In genomic region chr2:153834662-153835061, GRCh38 we compare ENCODE assay signal across 1 cellular context.
TF ChIP-seq lines count a peak whose summit lies in the region.

No MANE protein-coding gene starts in this region.

TF ChIP-seq in HepG2, 621 proteins besides CTCF, POLR2A, EP300 and RAD21 (continued from another document and continues in another):
- TF ChIP-seq, protein P1, sequence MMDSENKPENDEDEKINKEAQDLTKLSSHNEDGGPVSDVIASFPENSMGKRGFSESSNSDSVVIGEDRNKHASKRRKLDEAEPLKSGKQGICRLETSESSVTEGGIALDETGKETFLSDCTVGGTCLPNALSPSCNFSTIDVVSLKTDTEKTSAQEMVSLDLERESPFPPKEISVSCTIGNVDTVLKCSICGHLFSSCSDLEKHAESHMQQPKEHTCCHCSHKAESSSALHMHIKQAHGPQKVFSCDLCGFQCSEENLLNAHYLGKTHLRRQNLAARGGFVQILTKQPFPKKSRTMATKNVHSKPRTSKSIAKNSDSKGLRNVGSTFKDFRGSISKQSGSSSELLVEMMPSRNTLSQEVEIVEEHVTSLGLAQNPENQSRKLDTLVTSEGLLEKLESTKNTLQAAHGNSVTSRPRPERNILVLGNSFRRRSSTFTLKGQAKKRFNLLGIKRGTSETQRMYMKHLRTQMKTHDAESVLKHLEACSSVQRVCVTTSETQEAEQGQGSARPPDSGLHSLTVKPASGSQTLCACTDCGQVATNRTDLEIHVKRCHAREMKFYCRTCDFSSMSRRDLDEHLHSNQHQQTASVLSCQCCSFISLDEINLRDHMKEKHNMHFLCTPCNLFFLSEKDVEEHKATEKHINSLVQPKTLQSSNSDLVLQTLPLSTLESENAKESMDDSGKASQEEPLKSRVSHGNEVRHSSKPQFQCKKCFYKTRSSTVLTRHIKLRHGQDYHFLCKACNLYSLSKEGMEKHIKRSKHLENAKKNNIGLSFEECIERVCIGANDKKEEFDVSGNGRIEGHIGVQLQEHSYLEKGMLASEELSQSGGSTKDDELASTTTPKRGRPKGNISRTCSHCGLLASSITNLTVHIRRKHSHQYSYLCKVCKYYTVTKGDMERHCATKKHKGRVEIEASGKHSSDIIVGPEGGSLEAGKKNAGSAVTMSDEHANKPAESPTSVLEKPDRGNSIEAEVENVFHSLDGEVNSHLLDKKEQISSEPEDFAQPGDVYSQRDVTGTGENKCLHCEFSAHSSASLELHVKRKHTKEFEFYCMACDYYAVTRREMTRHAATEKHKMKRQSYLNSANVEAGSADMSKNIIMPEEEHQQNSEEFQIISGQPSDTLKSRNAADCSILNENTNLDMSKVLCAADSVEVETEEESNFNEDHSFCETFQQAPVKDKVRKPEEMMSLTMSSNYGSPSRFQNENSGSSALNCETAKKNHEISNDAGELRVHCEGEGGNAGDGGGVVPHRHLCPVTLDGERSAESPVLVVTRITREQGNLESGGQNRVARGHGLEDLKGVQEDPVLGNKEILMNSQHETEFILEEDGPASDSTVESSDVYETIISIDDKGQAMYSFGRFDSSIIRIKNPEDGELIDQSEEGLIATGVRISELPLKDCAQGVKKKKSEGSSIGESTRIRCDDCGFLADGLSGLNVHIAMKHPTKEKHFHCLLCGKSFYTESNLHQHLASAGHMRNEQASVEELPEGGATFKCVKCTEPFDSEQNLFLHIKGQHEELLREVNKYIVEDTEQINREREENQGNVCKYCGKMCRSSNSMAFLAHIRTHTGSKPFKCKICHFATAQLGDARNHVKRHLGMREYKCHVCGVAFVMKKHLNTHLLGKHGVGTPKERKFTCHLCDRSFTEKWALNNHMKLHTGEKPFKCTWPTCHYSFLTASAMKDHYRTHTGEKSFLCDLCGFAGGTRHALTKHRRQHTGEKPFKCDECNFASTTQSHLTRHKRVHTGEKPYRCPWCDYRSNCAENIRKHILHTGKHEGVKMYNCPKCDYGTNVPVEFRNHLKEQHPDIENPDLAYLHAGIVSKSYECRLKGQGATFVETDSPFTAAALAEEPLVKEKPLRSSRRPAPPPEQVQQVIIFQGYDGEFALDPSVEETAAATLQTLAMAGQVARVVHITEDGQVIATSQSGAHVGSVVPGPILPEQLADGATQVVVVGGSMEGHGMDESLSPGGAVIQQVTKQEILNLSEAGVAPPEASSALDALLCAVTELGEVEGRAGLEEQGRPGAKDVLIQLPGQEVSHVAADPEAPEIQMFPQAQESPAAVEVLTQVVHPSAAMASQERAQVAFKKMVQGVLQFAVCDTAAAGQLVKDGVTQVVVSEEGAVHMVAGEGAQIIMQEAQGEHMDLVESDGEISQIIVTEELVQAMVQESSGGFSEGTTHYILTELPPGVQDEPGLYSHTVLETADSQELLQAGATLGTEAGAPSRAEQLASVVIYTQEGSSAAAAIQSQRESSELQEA (CRISPR knock-in tag; IDR thresholded peaks at IDR 0.05; ENCODE audit: not compliant biosample characterization), result no peak
- TF ChIP-seq JUNB (CRISPR knock-in tag; IDR thresholded peaks at IDR 0.05; ENCODE audit: borderline replicate concordance) (no peak), HOXA5 (CRISPR knock-in tag; IDR thresholded peaks at IDR 0.05) (no peak), PCBP1 (IDR thresholded peaks at IDR 0.05; ENCODE audit: borderline replicate concordance, low read depth, low read length) (no peak), PBX2 (CRISPR knock-in tag; IDR thresholded peaks at IDR 0.05) (no peak), PRDM4 (CRISPR knock-in tag; IDR thresholded peaks at IDR 0.05; ENCODE audit: borderline replicate concordance) (no peak), MXD1 (CRISPR knock-in tag; IDR thresholded peaks at IDR 0.05) (no peak), ZNF44 (CRISPR knock-in tag; IDR thresholded peaks at IDR 0.05) (no peak), ZC3H4 (CRISPR knock-in tag; IDR thresholded peaks at IDR 0.05; ENCODE audit: borderline replicate concordance) (no peak), BRCA1 (CRISPR knock-in tag; IDR thresholded peaks at IDR 0.05) (no peak), HNF1A (IDR thresholded peaks at IDR 0.05; ENCODE audit: low read depth) (no peak), HNF1A (CRISPR knock-in tag; IDR thresholded peaks at IDR 0.05; ENCODE audit: borderline replicate concordance) (no peak; the same call in 1 of the 2 replicates), JDP2 (CRISPR knock-in tag; IDR thresholded peaks at IDR 0.05; ENCODE audit: borderline replicate concordance) (no peak), RBM39 (IDR thresholded peaks at IDR 0.05; ENCODE audit: low read depth, low read length, poor library complexity, severe bottlenecking) (no peak), SP1 (IDR thresholded peaks at IDR 0.05) (no peak), SP1 (CRISPR knock-in tag; IDR thresholded peaks at IDR 0.05) (no peak), ZNF816 (CRISPR knock-in tag; IDR thresholded peaks at IDR 0.05; ENCODE audit: borderline replicate concordance) (no peak), ATF3 (CRISPR knock-in tag; IDR thresholded peaks at IDR 0.05) (no peak), SMARCC2 (IDR thresholded peaks at IDR 0.05) (0 out of 2 replicates have a peak, but pooled peaks have one; percentile 54), GRHL1 (CRISPR knock-in tag; conservative IDR thresholded peaks at IDR 0.05) (no peak), ZNF224 (CRISPR knock-in tag; IDR thresholded peaks at IDR 0.05) (no peak), TCF7L2 (IDR thresholded peaks at IDR 0.05; ENCODE audit: low read depth, low read length) (no peak), TFDP2 (CRISPR knock-in tag; IDR thresholded peaks at IDR 0.05) (no peak), SMAD3 (CRISPR knock-in tag; IDR thresholded peaks at IDR 0.05) (0 out of 2 replicates have a peak, but pooled peaks have one; percentile 33)
- TF ChIP-seq, protein P2, sequence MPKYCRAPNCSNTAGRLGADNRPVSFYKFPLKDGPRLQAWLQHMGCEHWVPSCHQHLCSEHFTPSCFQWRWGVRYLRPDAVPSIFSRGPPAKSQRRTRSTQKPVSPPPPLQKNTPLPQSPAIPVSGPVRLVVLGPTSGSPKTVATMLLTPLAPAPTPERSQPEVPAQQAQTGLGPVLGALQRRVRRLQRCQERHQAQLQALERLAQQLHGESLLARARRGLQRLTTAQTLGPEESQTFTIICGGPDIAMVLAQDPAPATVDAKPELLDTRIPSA (CRISPR knock-in tag; IDR thresholded peaks at IDR 0.05; ENCODE audit: borderline replicate concordance), result no peak
- TF ChIP-seq, protein P3, sequence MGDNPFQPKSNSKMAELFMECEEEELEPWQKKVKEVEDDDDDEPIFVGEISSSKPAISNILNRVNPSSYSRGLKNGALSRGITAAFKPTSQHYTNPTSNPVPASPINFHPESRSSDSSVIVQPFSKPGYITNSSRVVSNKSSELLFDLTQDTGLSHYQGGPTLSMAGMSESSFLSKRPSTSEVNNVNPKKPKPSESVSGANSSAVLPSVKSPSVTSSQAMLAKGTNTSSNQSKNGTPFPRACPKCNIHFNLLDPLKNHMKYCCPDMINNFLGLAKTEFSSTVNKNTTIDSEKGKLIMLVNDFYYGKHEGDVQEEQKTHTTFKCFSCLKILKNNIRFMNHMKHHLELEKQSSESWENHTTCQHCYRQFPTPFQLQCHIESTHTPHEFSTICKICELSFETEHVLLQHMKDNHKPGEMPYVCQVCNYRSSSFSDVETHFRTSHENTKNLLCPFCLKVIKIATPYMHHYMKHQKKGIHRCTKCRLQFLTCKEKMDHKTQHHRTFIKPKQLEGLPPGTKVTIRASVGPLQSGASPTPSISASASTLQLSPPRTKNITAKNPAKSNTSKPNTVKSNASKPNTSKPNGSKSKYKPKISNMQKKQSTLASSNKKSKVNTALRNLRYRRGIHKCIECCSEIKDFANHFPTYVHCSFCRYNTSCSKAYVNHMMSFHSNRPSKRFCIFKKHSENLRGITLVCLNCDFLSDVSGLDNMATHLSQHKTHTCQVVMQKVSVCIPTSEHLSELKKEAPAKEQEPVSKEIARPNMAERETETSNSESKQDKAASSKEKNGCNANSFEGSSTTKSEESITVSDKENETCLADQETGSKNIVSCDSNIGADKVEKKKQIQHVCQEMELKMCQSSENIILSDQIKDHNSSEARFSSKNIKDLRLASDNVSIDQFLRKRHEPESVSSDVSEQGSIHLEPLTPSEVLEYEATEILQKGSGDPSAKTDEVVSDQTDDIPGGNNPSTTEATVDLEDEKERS (CRISPR knock-in tag; IDR thresholded peaks at IDR 0.05), result no peak
- TF ChIP-seq, protein P4, sequence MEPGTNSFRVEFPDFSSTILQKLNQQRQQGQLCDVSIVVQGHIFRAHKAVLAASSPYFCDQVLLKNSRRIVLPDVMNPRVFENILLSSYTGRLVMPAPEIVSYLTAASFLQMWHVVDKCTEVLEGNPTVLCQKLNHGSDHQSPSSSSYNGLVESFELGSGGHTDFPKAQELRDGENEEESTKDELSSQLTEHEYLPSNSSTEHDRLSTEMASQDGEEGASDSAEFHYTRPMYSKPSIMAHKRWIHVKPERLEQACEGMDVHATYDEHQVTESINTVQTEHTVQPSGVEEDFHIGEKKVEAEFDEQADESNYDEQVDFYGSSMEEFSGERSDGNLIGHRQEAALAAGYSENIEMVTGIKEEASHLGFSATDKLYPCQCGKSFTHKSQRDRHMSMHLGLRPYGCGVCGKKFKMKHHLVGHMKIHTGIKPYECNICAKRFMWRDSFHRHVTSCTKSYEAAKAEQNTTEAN (CRISPR knock-in tag; conservative IDR thresholded peaks at IDR 0.05), result no peak
